ENCODE assay signal across 8 cellular contexts in the genomic region with DNA sequence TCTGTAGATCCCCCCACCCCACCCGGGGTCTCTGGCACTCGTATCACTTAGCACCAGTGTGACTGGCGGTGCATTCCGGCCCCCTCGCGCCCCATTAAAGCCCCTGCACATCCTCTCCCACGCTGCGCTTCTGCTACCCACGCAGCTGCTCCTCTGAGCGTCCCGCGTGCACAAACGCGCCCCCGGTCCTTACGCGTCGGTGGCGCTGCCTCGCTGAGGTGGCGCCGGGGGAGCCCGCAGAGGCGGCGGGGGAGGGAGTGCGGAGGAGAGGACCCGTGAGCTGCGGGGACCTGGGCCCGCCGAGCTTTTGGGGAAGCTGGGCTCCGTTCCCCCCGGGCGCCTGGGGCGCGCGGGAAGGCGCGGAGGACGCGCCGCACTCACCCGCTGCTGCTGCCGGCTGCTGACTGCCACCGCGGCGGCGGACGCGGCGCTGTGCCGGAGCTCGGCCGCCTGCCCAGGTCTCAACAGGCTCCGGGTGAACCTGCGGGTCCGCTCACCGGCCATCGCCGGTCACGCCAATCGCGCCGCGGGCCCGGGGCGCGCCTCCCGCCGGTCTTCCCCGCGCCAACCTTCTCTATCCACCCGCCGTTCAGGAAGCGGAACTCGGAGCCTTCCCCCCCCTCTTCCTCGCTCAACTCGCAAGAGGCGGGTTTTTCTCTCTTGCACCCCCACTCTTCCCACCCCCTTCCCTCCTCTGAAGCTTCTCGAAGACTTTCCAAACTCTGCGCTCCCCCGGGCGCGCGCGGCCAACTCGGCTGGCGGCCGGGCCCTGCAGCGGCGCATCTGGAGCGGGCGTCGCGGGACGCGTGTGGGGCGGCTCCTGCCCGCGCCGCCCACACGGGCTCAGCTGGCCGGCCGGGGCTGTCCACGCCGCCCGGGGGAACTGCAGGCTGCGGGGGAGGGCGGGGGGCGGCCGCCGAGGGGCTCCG. TPM values are rescaled to one million over a fixed set of nuclear protein-coding genes. Genes with fewer than 3 reads are reported as not detected.
DNase-seq lines count a peak whose midpoint lies in the region; ATAC-seq and TF ChIP-seq lines count a peak whose summit lies in the region.

TSS of gene DOCK10 (minus strand) at position 598 of the 929 bp plus-strand sequence. CDS start at position 504, 94 bp downstream.

- H3K36me3 ChIP-seq in RWPE2 (ENCODE audit: low read depth): no peaks in the 10 kb centered on the region
- no peaks in the 10 kb centered on the region for H3K36me3 ChIP-seq in cardiac muscle cell
- no peaks in the 10 kb centered on the region for H3K36me3 ChIP-seq in vagina

- TF ChIP-seq CTCF in 22Rv1 (IDR thresholded peaks at IDR 0.05) (peak; percentile 40), RWPE2 (IDR thresholded peaks at IDR 0.05; ENCODE audit: poor library complexity, severe bottlenecking) (no peak), cardiac muscle cell (IDR thresholded peaks at IDR 0.05; ENCODE audit: low read depth, low read length) (no peak), vagina (IDR thresholded peaks at IDR 0.05) (no peak)

- no peak for TF ChIP-seq POLR2A in vagina (IDR thresholded peaks at IDR 0.05)

- H3K4me3 ChIP-seq in RWPE2 (ENCODE audit: severe bottlenecking): peak within 1 kb of the TSS; percentile 22
- H3K4me3 ChIP-seq in cardiac muscle cell: peak within 1 kb of the TSS; percentile 35
- H3K4me3 ChIP-seq in vagina: peak within 1 kb of the TSS; percentile 75

- ATAC-seq in GM18511 (IDR thresholded peaks at IDR 0.05; ENCODE audit: unreplicated experiment) (peak; percentile 37), HG03039 (IDR thresholded peaks at IDR 0.05; ENCODE audit: unreplicated experiment) (peak; percentile 24), RWPE2 (ENCODE audit: low read depth) (peak; percentile 55)

- H3K4me1 ChIP-seq in RWPE2 (ENCODE audit: insufficient read depth, poor library complexity, severe bottlenecking) (no peaks in the 10 kb centered on the region), cardiac muscle cell (ENCODE audit: low read depth) (no peaks in the 10 kb centered on the region), vagina (peaks cover 38% of the 10 kb centered on the region)

- H3K9me3 ChIP-seq in RWPE2 (ENCODE audit: severe bottlenecking) (no peaks in the 10 kb centered on the region), cardiac muscle cell (ENCODE audit: low read depth) (no peaks in the 10 kb centered on the region), vagina (no peaks in the 10 kb centered on the region)

- H3K27me3 ChIP-seq in RWPE2 (ENCODE audit: insufficient read depth, poor library complexity, severe bottlenecking): peaks cover 83% of the 10 kb centered on the region
- H3K27me3 ChIP-seq in cardiac muscle cell: peaks cover 100% of the 10 kb centered on the region
- H3K27me3 ChIP-seq in vagina: no peaks in the 10 kb centered on the region

- DNase-seq in RWPE2 (ENCODE audit: low spot score): no peak
- peak; percentile 77 for DNase-seq in activated naive CD4-positive, alpha-beta T cell treated with anti-CD3 and anti-CD28 coated beads, Interleukin-2, amount 50 U/mL, for 16 hours
- DNase-seq in cardiac muscle cell (ENCODE audit: low read depth in 1 of 2, low spot score in 1 of 2): peak; percentile 29 to 64
- DNase-seq in pons (ENCODE audit: low spot score): peak; percentile 67
- no peak for DNase-seq in vagina (ENCODE audit: extremely low spot score in 2 of 2)

- intact Hi-C loops in vagina (cut with DNase I): no loop called here

- H3K27ac ChIP-seq in 22Rv1: no peak within 1 kb of the TSS
- H3K27ac ChIP-seq in RWPE2 (ENCODE audit: poor library complexity, severe bottlenecking): no peak within 1 kb of the TSS
- no peak within 1 kb of the TSS for H3K27ac ChIP-seq in cardiac muscle cell
- H3K27ac ChIP-seq in vagina: peak within 1 kb of the TSS; percentile 78

RNA-seq across cellular contexts. Expression of gene DOCK10, which starts in this region (rescaled TPM):
- total RNA-seq in cardiac muscle cell (not detected in 2 replicates), vagina (9.8 TPM)
- polyA plus RNA-seq in cardiac muscle cell: 0.19 TPM in 1 of 2 replicates, not detected in the other

Comparison
In these comparisons a context has a peak if more than half of its experiments do, and no peak if none do; other contexts are left out.
1. RNA of gene DOCK10 (total RNA-seq): 9.8 TPM in vagina (single experiment); not detected in cardiac muscle cell; every median in the first group is over 10 times any median in the second.
2. Peak in DNase-seq and H3K4me3 ChIP-seq in cardiac muscle cell; RNA of the gene not detected or under 1 TPM.
3. DNase-seq: peak in activated naive CD4-positive, alpha-beta T cell treated with anti-CD3 and anti-CD28 coated beads, Interleukin-2, amount 50 U/mL, for 16 hours (single experiment) and pons (single experiment); none in RWPE2 (single experiment) and vagina (0 of 2).
4. H3K4me3 ChIP-seq: peak in every context shown above with its lines; median percentile 75 in vagina; 35 in cardiac muscle cell; 22 in RWPE2.
5. Peak in every context shown above with its lines, with median percentiles within 50 percentile points of each other: ATAC-seq.